In the genomic region with DNA sequence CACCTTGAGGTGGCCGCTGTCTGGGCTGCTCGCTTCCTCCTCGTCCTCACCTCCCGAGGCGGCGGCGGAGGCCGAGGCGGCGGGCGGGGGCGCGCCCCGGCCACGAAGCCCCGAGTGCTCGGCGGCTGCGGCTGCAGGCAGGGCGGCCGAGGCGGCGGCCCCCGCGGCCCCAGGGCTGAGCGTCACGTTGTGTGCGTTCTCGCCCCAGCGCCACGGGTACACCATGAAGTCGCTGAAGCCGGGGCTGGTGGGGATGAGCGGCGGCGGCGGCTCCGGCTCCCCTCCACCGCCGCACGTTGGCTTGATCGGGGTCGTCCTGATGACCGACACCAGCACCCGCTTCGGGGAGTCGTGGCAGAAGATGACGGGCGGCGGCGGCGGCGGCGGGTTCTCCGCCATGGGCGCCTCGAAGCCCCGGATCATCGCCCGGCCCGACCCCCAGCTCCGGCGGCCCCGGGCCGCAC, we compare ENCODE assay signal across 8 cellular contexts. TPM values are rescaled to one million over a fixed set of nuclear protein-coding genes. Genes with fewer than 3 reads are reported as not detected.
DNase-seq lines count a peak whose midpoint lies in the region; ATAC-seq and TF ChIP-seq lines count a peak whose summit lies in the region.

No MANE protein-coding gene starts in this region.

- no peak for ATAC-seq in Right ventricle myocardium inferior
- peak; percentile 12 for ATAC-seq in T-helper 17 cell
- no peak for ATAC-seq in natural killer cell treated with Interleukin-12 subunit alpha and Interleukin-12 subunit beta and Interleukin-15 and Interleukin-18, amount 100 ng/mL, for 72 hours
- no peak for ATAC-seq in esophagus mucosa

- H3K36me3 Mint-ChIP-seq in T-helper 17 cell (ENCODE audit: low read depth) (no peaks in the 10 kb centered on the region), endodermal cell (ENCODE audit: low read depth) (no peaks in the 10 kb centered on the region)
- peaks cover 4% of the 10 kb centered on the region for H3K36me3 Mint-ChIP-seq in natural killer cell treated with Interleukin-12 subunit alpha and Interleukin-12 subunit beta and Interleukin-15 and Interleukin-18, amount 100 ng/mL, for 72 hours

- H3K4me1 Mint-ChIP-seq in T-helper 17 cell (peaks cover 28% of the 10 kb centered on the region), endodermal cell (peaks cover 26% of the 10 kb centered on the region)
- peaks cover 27 to 44% of the 10 kb centered on the region in 2 donors for H3K4me1 Mint-ChIP-seq in natural killer cell treated with Interleukin-12 subunit alpha and Interleukin-12 subunit beta and Interleukin-15 and Interleukin-18, amount 100 ng/mL, for 72 hours (ENCODE audit: low read depth in 2 of 2)

- H3K27me3 ChIP-seq in endodermal cell (ENCODE audit: control insufficient read depth, insufficient read depth, low read length, poor library complexity, severe bottlenecking) = no peaks in the 10 kb centered on the region

- H3K4me3 ChIP-seq in endodermal cell (ENCODE audit: low read length) = peak overlapping the region; percentile 83

- DNase-seq in Right ventricle myocardium inferior (ENCODE audit: missing footprints) = peak; percentile 75
- no peak for DNase-seq in cardiac septum (ENCODE audit: low spot score)
- DNase-seq in T-helper 17 cell = peak in 1 of 3 donors; percentile 27
- no peak for DNase-seq in endodermal cell
- no peak for DNase-seq in natural killer cell treated with Interleukin-12 subunit alpha and Interleukin-12 subunit beta and Interleukin-15 and Interleukin-18, amount 100 ng/mL, for 72 hours (ENCODE audit: low spot score)
- DNase-seq in SK-N-DZ (ENCODE audit: low spot score) = no peak
- no peak for DNase-seq in NCI-H1048 (lab: John Stamatoyannopoulos, UW)

- peak overlapping the region; percentile 96 for H3K27ac ChIP-seq in endodermal cell (ENCODE audit: low read depth, low read length)

- peaks cover 11% of the 10 kb centered on the region for H3K4me1 ChIP-seq in endodermal cell (ENCODE audit: control insufficient read depth, insufficient read depth, low read length)

- TF ChIP-seq CTCF in endodermal cell (conservative IDR thresholded peaks at IDR 0.05) = no peak

- H3K9me3 ChIP-seq in T-helper 17 cell (ENCODE audit: control insufficient read depth, low read length, poor library complexity, severe bottlenecking) (no peaks in the 10 kb centered on the region), endodermal cell (ENCODE audit: control insufficient read depth, low read length) (no peaks in the 10 kb centered on the region)

- peak overlapping the region; percentile 87 for H3K27ac Mint-ChIP-seq in T-helper 17 cell
- peak overlapping the region; percentile 87 for H3K27ac Mint-ChIP-seq in endodermal cell
- H3K27ac Mint-ChIP-seq in natural killer cell treated with Interleukin-12 subunit alpha and Interleukin-12 subunit beta and Interleukin-15 and Interleukin-18, amount 100 ng/mL, for 72 hours = peak overlapping the region; percentile 76 to 90

- H3K27me3 Mint-ChIP-seq in T-helper 17 cell (no peaks in the 10 kb centered on the region), endodermal cell (ENCODE audit: insufficient read depth) (no peaks in the 10 kb centered on the region)
- H3K27me3 Mint-ChIP-seq in natural killer cell treated with Interleukin-12 subunit alpha and Interleukin-12 subunit beta and Interleukin-15 and Interleukin-18, amount 100 ng/mL, for 72 hours = no peaks in the 10 kb centered on the region

- no peaks in the 10 kb centered on the region for H3K36me3 ChIP-seq in endodermal cell (ENCODE audit: control insufficient read depth, insufficient read depth, low read length)

- WGBS in endodermal cell (ENCODE audit: insufficient coverage in 1 of 2, insufficient read length in 1 of 2), 2 experiments = 0% methylated on average over 21 to 65 of the region's 65 CpGs

- no peaks in the 10 kb centered on the region for H3K9me3 Mint-ChIP-seq in endodermal cell
- H3K9me3 Mint-ChIP-seq in natural killer cell treated with Interleukin-12 subunit alpha and Interleukin-12 subunit beta and Interleukin-15 and Interleukin-18, amount 100 ng/mL, for 72 hours = no peaks in the 10 kb centered on the region

- H3K4me3 Mint-ChIP-seq in T-helper 17 cell (peak overlapping the region; percentile 89), endodermal cell (peak overlapping the region; percentile 74)
- peak overlapping the region; percentile 95 for H3K4me3 Mint-ChIP-seq in natural killer cell treated with Interleukin-12 subunit alpha and Interleukin-12 subunit beta and Interleukin-15 and Interleukin-18, amount 100 ng/mL, for 72 hours

- peak overlapping the region; percentile 68 for H3K9ac ChIP-seq in endodermal cell (ENCODE audit: extremely low read depth, low read length, poor library complexity, severe bottlenecking)

- intact Hi-C loops in Right ventricle myocardium inferior (cut with DNase I) = loop anchor here (1.0 to 5.0 kb wide), 4 partner anchors 33 to 237 kb away; a partner anchor contains a TSS
- intact Hi-C loops in cardiac septum (cut with DNase I) = loop anchor here (1.0 to 10.0 kb wide), 7 partner anchors 33 to 237 kb away; a partner anchor contains a TSS

RNA-seq across cellular contexts. Expression of a gene that starts 0.5 kb away (rescaled TPM):
- total RNA-seq in Right ventricle myocardium inferior (4.3 TPM), cardiac septum (2.1 TPM), T-helper 17 cell (1 to 10 TPM; 4.7 to 6.9 TPM), endodermal cell (10 to 100 TPM in 1 of 2 donors, 1 to 10 TPM in 1; 7.7 to 10.6 TPM), esophagus mucosa (2.8 TPM)
- polyA plus RNA-seq in endodermal cell (2013, experiment 1 of 2) = 9.5 TPM
- polyA plus RNA-seq in endodermal cell (2013, experiment 2 of 2) = 10.2 TPM
- 10 to 100 TPM; 12.8 to 26.3 TPM for total RNA-seq in natural killer cell treated with Interleukin-12 subunit alpha and Interleukin-12 subunit beta and Interleukin-15 and Interleukin-18, amount 100 ng/mL, for 72 hours
- 10.9 and 15.7 TPM in 2 replicates for polyA plus RNA-seq in SK-N-DZ (2014; cell fraction: cytosol; rRNA removed)
- polyA plus RNA-seq in SK-N-DZ (2014; cell fraction: nucleus; rRNA removed) = 20.0 and 23.0 TPM in 2 replicates

RNA-seq across cellular contexts. Expression of a gene that starts 32.3 kb away (rescaled TPM):
- 25.8 TPM for total RNA-seq in Right ventricle myocardium inferior
- 29.7 TPM for total RNA-seq in cardiac septum
- 10 to 100 TPM; 16.6 to 21.3 TPM for total RNA-seq in T-helper 17 cell
- total RNA-seq in endodermal cell = 10 to 100 TPM in 1 of 2 donors, 1 to 10 TPM in 1; 10.0 to 12.1 TPM
- polyA plus RNA-seq in endodermal cell (2013, experiment 1 of 2) = 26.1 TPM
- 22.3 TPM for polyA plus RNA-seq in endodermal cell (2013, experiment 2 of 2)
- 10 to 100 TPM in 1 of 2 donors, 1 to 10 TPM in 1; 3.0 to 11.5 TPM for total RNA-seq in natural killer cell treated with Interleukin-12 subunit alpha and Interleukin-12 subunit beta and Interleukin-15 and Interleukin-18, amount 100 ng/mL, for 72 hours
- polyA plus RNA-seq in SK-N-DZ (2014; cell fraction: cytosol; rRNA removed) = 8.5 and 15.0 TPM in 2 replicates
- polyA plus RNA-seq in SK-N-DZ (2014; cell fraction: nucleus; rRNA removed) = 9.3 and 10.5 TPM in 2 replicates
- total RNA-seq in esophagus mucosa = 1.2 TPM

RNA-seq across cellular contexts. Expression of a gene that starts 34.1 kb away (rescaled TPM):
- total RNA-seq in Right ventricle myocardium inferior = 14.7 TPM
- total RNA-seq in cardiac septum = 12.9 TPM
- total RNA-seq in T-helper 17 cell = 10 to 100 TPM; 23.5 to 31.7 TPM
- 10 to 100 TPM; 31.9 to 36.2 TPM for total RNA-seq in endodermal cell
- 14.7 TPM for polyA plus RNA-seq in endodermal cell (2013, experiment 1 of 2)
- polyA plus RNA-seq in endodermal cell (2013, experiment 2 of 2) = 14.5 TPM
- 10 to 100 TPM in 1 of 2 donors, 1 to 10 TPM in 1; 4.2 to 12.9 TPM for total RNA-seq in natural killer cell treated with Interleukin-12 subunit alpha and Interleukin-12 subunit beta and Interleukin-15 and Interleukin-18, amount 100 ng/mL, for 72 hours
- 0.07 TPM in 1 of 2 replicates, not detected in the other for polyA plus RNA-seq in SK-N-DZ (2014; cell fraction: cytosol; rRNA removed)
- polyA plus RNA-seq in SK-N-DZ (2014; cell fraction: nucleus; rRNA removed) = 0.32 and 0.45 TPM in 2 replicates
- total RNA-seq in esophagus mucosa = 14.9 TPM
